Comparison of ENCODE assay signal across 22 cellular contexts in the genomic region with DNA sequence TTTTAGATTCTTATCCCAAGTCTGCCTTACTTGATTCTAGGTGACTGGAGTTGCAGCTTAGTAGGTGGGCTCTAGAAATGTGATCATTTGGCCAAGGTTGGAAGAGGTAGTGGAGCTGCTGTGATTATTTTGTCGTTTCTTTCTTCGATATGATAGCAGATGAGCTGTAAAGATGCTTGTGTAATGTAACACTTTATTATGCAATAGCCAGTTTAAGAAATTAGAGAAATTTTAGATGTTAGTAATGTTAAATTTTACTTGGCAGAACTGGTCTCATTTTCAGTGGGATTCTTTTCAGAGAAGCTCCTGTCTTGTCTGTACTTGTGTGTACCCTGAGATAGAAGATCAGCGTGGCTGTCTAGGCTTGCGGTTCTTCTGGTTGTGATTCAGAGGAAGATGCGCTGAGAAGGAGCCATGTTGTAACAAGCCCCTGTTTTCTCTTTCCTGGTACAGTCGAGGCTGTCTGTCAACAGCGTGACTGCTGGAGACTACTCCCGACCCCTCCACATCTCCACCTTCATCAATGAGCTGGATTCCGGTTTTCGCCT.
"Had no signal": no experiment of that assay in that cellular context is flagged by ENCODE, and none has a peak within 500 bp of the region (broad histone marks: within the 10 kb centered on the region; RNA-seq: fewer than 3 reads in every experiment).

No MANE protein-coding gene starts in this region.

- H3K9me3 ChIP-seq: gastrocnemius medialis, heart right ventricle, left ventricle myocardium inferior, lower lobe of right lung, ovary, right atrium auricular region, tibial nerve, upper lobe of right lung, vagina had no signal

- H3K27ac Mint-ChIP-seq: endodermal cell, memory B cell, mesothelial cell of epicardium, natural killer cell had no signal

- ATAC-seq: esophagus mucosa, gastrocnemius medialis, heart right ventricle, left cardiac atrium, lower lobe of right lung, natural killer cell, upper lobe of right lung had no signal

- H3K27me3 Mint-ChIP-seq: memory B cell had no signal

- H3K36me3 ChIP-seq: ovary had no signal

- H3K9me3 Mint-ChIP-seq: endodermal cell, memory B cell, mesothelial cell of epicardium, natural killer cell, neural crest cell had no signal

- H3K27ac ChIP-seq: coronary artery, gastrocnemius medialis, heart right ventricle, left ventricle myocardium inferior, lower lobe of right lung, ovary, right atrium auricular region, tibial nerve, upper lobe of right lung, vagina had no signal

- H3K4me3 ChIP-seq: coronary artery, gastrocnemius medialis, heart right ventricle, left ventricle myocardium inferior, lower lobe of right lung, ovary, right atrium auricular region, tibial nerve, upper lobe of right lung, vagina had no signal

- H3K4me3 Mint-ChIP-seq: endodermal cell, memory B cell, mesothelial cell of epicardium, natural killer cell, neural crest cell had no signal

- H3K4me1 ChIP-seq: gastrocnemius medialis, heart right ventricle, left ventricle myocardium inferior, lower lobe of right lung, right atrium auricular region, tibial nerve, upper lobe of right lung, vagina had no signal

- DNase-seq: effector CD4-positive, alpha-beta T cell; endodermal cell; gastrocnemius medialis; heart right ventricle; islet precursor cell; left cardiac atrium; left ventricle myocardium inferior; lower lobe of right lung; natural killer cell; ovary; small intestine; stimulated activated CD4-positive, alpha-beta T cell treated with anti-CD3 and anti-CD28 coated beads, Interleukin-12 subunit alpha, Interleukin-12 subunit beta, amount 100 ng/mL, for 4 hours; stimulated activated naive CD4-positive, alpha-beta T cell treated with Interleukin-2 at 50 U/mL for 16 hours; upper lobe of right lung had no signal

- H3K4me1 Mint-ChIP-seq: memory B cell, mesothelial cell of epicardium, natural killer cell, neural crest cell had no signal

- H3K27me3 ChIP-seq: gastrocnemius medialis, heart right ventricle, ovary, right atrium auricular region, tibial nerve, upper lobe of right lung, vagina had no signal
